1 cellular context compared by ENCODE assay signal in the genomic region with DNA sequence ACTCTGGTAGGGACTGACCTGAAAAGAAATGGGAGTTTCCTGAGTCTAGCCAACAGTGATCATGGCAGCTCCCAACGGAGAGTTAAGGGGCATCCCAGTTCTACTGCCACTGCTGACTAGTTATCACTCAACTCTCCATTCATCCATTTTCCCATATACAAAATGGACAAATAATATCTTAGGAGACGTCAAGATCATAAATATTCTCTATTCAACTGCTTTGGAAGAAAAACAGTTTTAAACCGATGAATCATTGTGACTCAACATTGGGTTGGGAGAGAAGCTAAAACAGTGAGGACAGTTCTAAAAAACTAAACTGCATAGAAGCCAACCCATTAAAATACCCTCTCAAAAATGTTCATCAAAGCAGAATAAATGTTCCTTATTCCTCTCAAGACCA.
TF ChIP-seq lines count a peak whose summit lies in the region.

No MANE protein-coding gene starts in this region.

TF ChIP-seq in WTC11, 78 proteins besides CTCF, POLR2A, EP300 and RAD21 (continued from another document):
- TF ChIP-seq, protein P1, sequence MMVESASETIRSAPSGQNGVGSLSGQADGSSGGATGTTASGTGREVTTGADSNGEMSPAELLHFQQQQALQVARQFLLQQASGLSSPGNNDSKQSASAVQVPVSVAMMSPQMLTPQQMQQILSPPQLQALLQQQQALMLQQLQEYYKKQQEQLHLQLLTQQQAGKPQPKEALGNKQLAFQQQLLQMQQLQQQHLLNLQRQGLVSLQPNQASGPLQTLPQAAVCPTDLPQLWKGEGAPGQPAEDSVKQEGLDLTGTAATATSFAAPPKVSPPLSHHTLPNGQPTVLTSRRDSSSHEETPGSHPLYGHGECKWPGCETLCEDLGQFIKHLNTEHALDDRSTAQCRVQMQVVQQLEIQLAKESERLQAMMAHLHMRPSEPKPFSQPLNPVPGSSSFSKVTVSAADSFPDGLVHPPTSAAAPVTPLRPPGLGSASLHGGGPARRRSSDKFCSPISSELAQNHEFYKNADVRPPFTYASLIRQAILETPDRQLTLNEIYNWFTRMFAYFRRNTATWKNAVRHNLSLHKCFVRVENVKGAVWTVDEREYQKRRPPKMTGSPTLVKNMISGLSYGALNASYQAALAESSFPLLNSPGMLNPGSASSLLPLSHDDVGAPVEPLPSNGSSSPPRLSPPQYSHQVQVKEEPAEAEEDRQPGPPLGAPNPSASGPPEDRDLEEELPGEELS (CRISPR knock-in tag; IDR thresholded peaks at IDR 0.05), result no peak
- no peak for TF ChIP-seq CREM (CRISPR knock-in tag; IDR thresholded peaks at IDR 0.05)
